Comparison of ENCODE assay signal across 1 cellular context in genomic region chr1:109198043-109198695, GRCh38.
TF ChIP-seq lines count a peak whose summit lies in the region.

No MANE protein-coding gene starts in this region.

TF ChIP-seq in K562, 482 proteins besides CTCF, POLR2A, EP300 and RAD21 (continued from another document):
- TF ChIP-seq FOXO4 (CRISPR knock-in tag; IDR thresholded peaks at IDR 0.05) (no peak), ZNF197 (CRISPR knock-in tag; IDR thresholded peaks at IDR 0.05; ENCODE audit: low read depth) (no peak), NFE2L1 (tag; IDR thresholded peaks at IDR 0.05; ENCODE audit: borderline replicate concordance, low read depth) (peak; percentile 32; the same call in 1 of the 2 replicates), PHTF2 (CRISPR knock-in tag; IDR thresholded peaks at IDR 0.05) (no peak), CBFA2T2 (conservative IDR thresholded peaks at IDR 0.05) (peak; percentile 89), NCOA1 (IDR thresholded peaks at IDR 0.05; ENCODE audit: low read depth) (peak; percentile 31; the same call in 1 of the 2 replicates), SIRT6 (IDR thresholded peaks at IDR 0.05; ENCODE audit: low read depth, low read length) (no peak), MAFG (tag; conservative IDR thresholded peaks at IDR 0.05) (peak; percentile 94)
